Comparison of ENCODE assay signal across 17 cellular contexts in genomic region chr11:73651661-73652045, GRCh38. TPM values are rescaled to one million over a fixed set of nuclear protein-coding genes. Genes with fewer than 3 reads are reported as not detected.
DNase-seq lines count a peak whose midpoint lies in the region; ATAC-seq, FAIRE-seq and TF ChIP-seq lines count a peak whose summit lies in the region.
"Had no signal": no experiment of that assay in that cellular context is flagged by ENCODE, and none has a peak within 500 bp of the region (broad histone marks: within the 10 kb centered on the region; RNA-seq: fewer than 3 reads in every experiment).

No MANE protein-coding gene starts in this region.

- no peak overlapping the region for H3K4me3 Mint-ChIP-seq in activated naive CD4-positive, alpha-beta T cell treated with anti-CD3 and anti-CD28 coated beads, Interleukin-2, amount 50 U/mL, for 24 hours
- H3K4me3 Mint-ChIP-seq in nephron progenitor cell = no peak overlapping the region
- H3K4me3 Mint-ChIP-seq: IgD-negative memory B cell had no signal

- peaks cover 2% of the 10 kb centered on the region for H3K36me3 Mint-ChIP-seq in activated naive CD4-positive, alpha-beta T cell treated with anti-CD3 and anti-CD28 coated beads, Interleukin-2, amount 50 U/mL, for 24 hours
- no peaks in the 10 kb centered on the region for H3K36me3 Mint-ChIP-seq in activated naive CD4-positive, alpha-beta T cell treated with anti-CD3 and anti-CD28 coated beads, Interleukin-2, amount 50 U/mL, for 72 hours
- no peaks in the 10 kb centered on the region for H3K36me3 Mint-ChIP-seq in nephron progenitor cell (ENCODE audit: low read depth)

- H3K9me3 Mint-ChIP-seq in activated naive CD4-positive, alpha-beta T cell treated with anti-CD3 and anti-CD28 coated beads, Interleukin-2, amount 50 U/mL, for 24 hours = no peaks in the 10 kb centered on the region
- no peaks in the 10 kb centered on the region for H3K9me3 Mint-ChIP-seq in activated naive CD4-positive, alpha-beta T cell treated with anti-CD3 and anti-CD28 coated beads, Interleukin-2, amount 50 U/mL, for 72 hours
- H3K9me3 Mint-ChIP-seq in nephron progenitor cell = no peaks in the 10 kb centered on the region
- H3K9me3 Mint-ChIP-seq: IgD-negative memory B cell had no signal

- peak overlapping the region; percentile 99 for H3K27ac ChIP-seq in cingulate gyrus (ENCODE audit: low read depth, low read length)
- H3K27ac ChIP-seq: BLaER1 had no signal

- no peaks in the 10 kb centered on the region for H3K27me3 Mint-ChIP-seq in activated naive CD4-positive, alpha-beta T cell treated with anti-CD3 and anti-CD28 coated beads, Interleukin-2, amount 50 U/mL, for 24 hours
- peaks cover 16% of the 10 kb centered on the region for H3K27me3 Mint-ChIP-seq in nephron progenitor cell (ENCODE audit: low read depth, poor library complexity)
- H3K27me3 Mint-ChIP-seq: IgD-negative memory B cell had no signal

- ATAC-seq in activated naive CD4-positive, alpha-beta T cell treated with anti-CD3 and anti-CD28 coated beads, Interleukin-2, amount 50 U/mL, for 72 hours = no peak

- peaks cover 25% of the 10 kb centered on the region for H3K4me1 Mint-ChIP-seq in activated naive CD4-positive, alpha-beta T cell treated with anti-CD3 and anti-CD28 coated beads, Interleukin-2, amount 50 U/mL, for 24 hours
- H3K4me1 Mint-ChIP-seq in nephron progenitor cell = peaks cover 77% of the 10 kb centered on the region

- FAIRE-seq in urothelium cell line (lab: Jason Lieb, UNC) = no peak

- TF ChIP-seq CTCF in nephron progenitor cell (IDR thresholded peaks at IDR 0.05) = no peak

- peak overlapping the region; percentile 30 for H3K27ac Mint-ChIP-seq in activated naive CD4-positive, alpha-beta T cell treated with anti-CD3 and anti-CD28 coated beads, Interleukin-2, amount 50 U/mL, for 24 hours
- H3K27ac Mint-ChIP-seq in activated naive CD4-positive, alpha-beta T cell treated with anti-CD3 and anti-CD28 coated beads, Interleukin-2, amount 50 U/mL, for 72 hours = no peak overlapping the region
- peak overlapping the region; percentile 58 for H3K27ac Mint-ChIP-seq in nephron progenitor cell
- H3K27ac Mint-ChIP-seq: IgD-negative memory B cell had no signal

- DNase-seq in activated naive CD4-positive, alpha-beta T cell treated with anti-CD3 and anti-CD28 coated beads, Interleukin-2, amount 50 U/mL, for 72 hours (ENCODE audit: low spot score in 2 of 2) = no peak
- DNase-seq in nephron progenitor cell = no peak
- peak; percentile 24 for DNase-seq in urothelium cell line (ENCODE audit: low spot score)
- no peak for DNase-seq in iPS-NIHi7 (ENCODE audit: extremely low spot score)
- no peak for DNase-seq in stimulated activated naive CD4-positive, alpha-beta T cell (lab: John Stamatoyannopoulos, UW)
- DNase-seq in NCI-H2196 (lab: John Stamatoyannopoulos, UW; ENCODE audit: unreplicated experiment) = no peak
- DNase-seq: 8988T, EL, HCEC 1CT, NCI-H2029 treated with DMSO at 0.1 percent for 48 hours, NCI-H524, SIG-M5 had no signal

RNA-seq across cellular contexts. Expression of gene PLEKHB1, which starts 5.3 kb away (rescaled TPM):
- 10 to 100 TPM; 16.4 to 19.9 TPM for total RNA-seq in activated naive CD4-positive, alpha-beta T cell treated with anti-CD3 and anti-CD28 coated beads, Interleukin-2, amount 50 U/mL, for 72 hours
- total RNA-seq: RPMI7951 had no signal

RNA-seq across cellular contexts. Expression of gene FAM168A, which starts 53.7 kb away (rescaled TPM):
- 10 to 100 TPM; 16.6 to 23.4 TPM for total RNA-seq in activated naive CD4-positive, alpha-beta T cell treated with anti-CD3 and anti-CD28 coated beads, Interleukin-2, amount 50 U/mL, for 72 hours

Comparison
In these comparisons a context has a peak if more than half of its experiments do, and no peak if none do; other contexts are left out.
1. H3K27ac Mint-ChIP-seq: peak in activated naive CD4-positive, alpha-beta T cell treated with anti-CD3 and anti-CD28 coated beads, Interleukin-2, amount 50 U/mL, for 24 hours (single experiment) and nephron progenitor cell (single experiment); none in activated naive CD4-positive, alpha-beta T cell treated with anti-CD3 and anti-CD28 coated beads, Interleukin-2, amount 50 U/mL, for 72 hours (0 of 2).